9 cellular contexts compared by ENCODE assay signal in genomic region chr5:14212838-14213237, GRCh38.
DNase-seq lines count a peak whose midpoint lies in the region; ATAC-seq and TF ChIP-seq lines count a peak whose summit lies in the region.
"Had no signal": no experiment of that assay in that cellular context is flagged by ENCODE, and none has a peak within 500 bp of the region (broad histone marks: within the 10 kb centered on the region; RNA-seq: fewer than 3 reads in every experiment).

No MANE protein-coding gene starts in this region.

- ATAC-seq in GM18505 (IDR thresholded peaks at IDR 0.05; ENCODE audit: unreplicated experiment) (peak; percentile 23), GM21786 (IDR thresholded peaks at IDR 0.05; ENCODE audit: unreplicated experiment) (peak; percentile 29)

- H3K27ac Mint-ChIP-seq in activated T-helper 1 cell treated with anti-CD3 and anti-CD28 coated beads, Interleukin-12 subunit alpha, Interleukin-12 subunit beta, Interleukin-2, Interleukin-4 antibody, amounts not matched to agents 30 ng/mL and 10 ng/mL and 1 ng/mL, durations not matched to agents 14 hours and 24 hours and 36 hours = no peak overlapping the region

- H3K9me3 Mint-ChIP-seq in activated T-helper 1 cell treated with anti-CD3 and anti-CD28 coated beads, Interleukin-12 subunit alpha, Interleukin-12 subunit beta, Interleukin-2, Interleukin-4 antibody, amounts not matched to agents 30 ng/mL and 10 ng/mL and 1 ng/mL, durations not matched to agents 14 hours and 24 hours and 36 hours = no peaks in the 10 kb centered on the region

- intact Hi-C loops in activated T-helper 1 cell treated with anti-CD3 and anti-CD28 coated beads, Interleukin-12 subunit alpha, Interleukin-12 subunit beta, Interleukin-2, Interleukin-4 antibody, amounts not matched to agents 30 ng/mL and 10 ng/mL and 1 ng/mL, durations not matched to agents 14 hours and 24 hours and 36 hours (cut with micrococcal nuclease) = loop anchor here (5.0 kb wide), 1 partner anchor 49 kb away; no protein-coding TSS in a partner anchor

- peaks cover 7% of the 10 kb centered on the region for H3K27me3 Mint-ChIP-seq in activated T-helper 1 cell treated with anti-CD3 and anti-CD28 coated beads, Interleukin-12 subunit alpha, Interleukin-12 subunit beta, Interleukin-2, Interleukin-4 antibody, amounts not matched to agents 30 ng/mL and 10 ng/mL and 1 ng/mL, durations not matched to agents 14 hours and 24 hours and 36 hours (ENCODE audit: insufficient read depth)

- H3K9me3 ChIP-seq in muscle layer of duodenum (ENCODE audit: control insufficient read depth in 1 of 2, low read length in 2 of 2) = no peaks in the 10 kb centered on the region

- peak; percentile 28 for DNase-seq in HuH-7.5 (ENCODE audit: low spot score)
- DNase-seq in NCI-H2227 (lab: John Stamatoyannopoulos, UW; ENCODE audit: unreplicated experiment) = no peak
- no peak for DNase-seq in NCI-H2029 (lab: John Stamatoyannopoulos, UW)
- no peak for DNase-seq in A172 (ENCODE audit: low spot score)
- DNase-seq in activated T-helper 1 cell treated with anti-CD3 and anti-CD28 coated beads, Interleukin-12 subunit alpha, Interleukin-12 subunit beta, Interleukin-2, Interleukin-4 antibody, amounts not matched to agents 30 ng/mL and 10 ng/mL and 1 ng/mL, durations not matched to agents 14 hours and 24 hours and 36 hours (ENCODE audit: low spot score) = no peak
- DNase-seq: MV-4-11 had no signal

- no peak overlapping the region for H3K4me3 Mint-ChIP-seq in activated T-helper 1 cell treated with anti-CD3 and anti-CD28 coated beads, Interleukin-12 subunit alpha, Interleukin-12 subunit beta, Interleukin-2, Interleukin-4 antibody, amounts not matched to agents 30 ng/mL and 10 ng/mL and 1 ng/mL, durations not matched to agents 14 hours and 24 hours and 36 hours

- H3K36me3 ChIP-seq in muscle layer of duodenum (ENCODE audit: control insufficient read depth in 1 of 2, insufficient read depth in 2 of 2, low read length in 2 of 2) = peaks cover 0 to 7% of the 10 kb centered on the region in 2 donors

- TF ChIP-seq POLR2A in GM18505 (IDR thresholded peaks at IDR 0.05; ENCODE audit: borderline replicate concordance, extremely low read depth, insufficient read depth, insufficient read length) = no peak

- H3K4me3 ChIP-seq in muscle layer of duodenum (ENCODE audit: low read depth in 1 of 2, low read length in 2 of 2) = no peak overlapping the region

- H3K4me1 Mint-ChIP-seq in activated T-helper 1 cell treated with anti-CD3 and anti-CD28 coated beads, Interleukin-12 subunit alpha, Interleukin-12 subunit beta, Interleukin-2, Interleukin-4 antibody, amounts not matched to agents 30 ng/mL and 10 ng/mL and 1 ng/mL, durations not matched to agents 14 hours and 24 hours and 36 hours (ENCODE audit: low read depth) = peaks cover 30% of the 10 kb centered on the region

- H3K27ac ChIP-seq in muscle layer of duodenum (ENCODE audit: low read length) = peak overlapping the region; percentile 58

- H3K27me3 ChIP-seq in muscle layer of duodenum (ENCODE audit: low read depth, low read length) = no peaks in the 10 kb centered on the region

- peaks cover 28 to 59% of the 10 kb centered on the region in 2 donors for H3K4me1 ChIP-seq in muscle layer of duodenum (ENCODE audit: control insufficient read depth in 1 of 2, insufficient read depth in 2 of 2, low read length in 2 of 2)

- H3K36me3 Mint-ChIP-seq in activated T-helper 1 cell treated with anti-CD3 and anti-CD28 coated beads, Interleukin-12 subunit alpha, Interleukin-12 subunit beta, Interleukin-2, Interleukin-4 antibody, amounts not matched to agents 30 ng/mL and 10 ng/mL and 1 ng/mL, durations not matched to agents 14 hours and 24 hours and 36 hours (ENCODE audit: low read depth) = no peaks in the 10 kb centered on the region
